In the genomic region with DNA sequence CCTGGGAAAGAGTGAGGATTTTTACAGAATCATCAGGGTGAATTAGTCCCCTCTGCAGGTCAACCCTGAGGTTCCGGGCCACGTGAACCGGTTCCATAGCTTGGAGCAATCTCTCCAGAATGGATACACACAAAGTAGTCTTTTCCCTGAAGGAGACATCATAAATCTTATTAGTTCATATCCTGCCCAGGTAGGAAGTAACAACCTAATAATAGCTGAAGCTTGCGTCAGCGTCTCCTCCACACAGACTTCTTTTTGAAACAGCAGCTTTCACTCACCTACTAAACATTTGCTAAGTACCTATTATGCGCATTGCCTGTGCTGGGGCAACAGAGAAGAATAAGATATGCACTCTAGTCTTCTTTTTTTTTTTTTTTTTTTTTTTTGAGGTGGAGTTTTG, we compare ENCODE assay signal across 18 cellular contexts. TPM values are rescaled to one million over a fixed set of nuclear protein-coding genes. Genes with fewer than 3 reads are reported as not detected.
DNase-seq lines count a peak whose midpoint lies in the region; ATAC-seq and TF ChIP-seq lines count a peak whose summit lies in the region.
"Had no signal": no experiment of that assay in that cellular context is flagged by ENCODE, and none has a peak within 500 bp of the region (broad histone marks: within the 10 kb centered on the region; RNA-seq: fewer than 3 reads in every experiment).

No MANE protein-coding gene starts in this region.

- H3K4me1 ChIP-seq in colonic mucosa, result no peaks in the 10 kb centered on the region
- H3K4me1 ChIP-seq: BLaER1 had no signal

- no peak overlapping the region for H3K9ac ChIP-seq in colonic mucosa (ENCODE audit: low read depth in 2 of 2, low read length in 2 of 2)
- H3K9ac ChIP-seq: BLaER1, GM23248, KMS-11 had no signal

- H3K36me3 ChIP-seq in colonic mucosa, result peaks cover 12% of the 10 kb centered on the region
- H3K36me3 ChIP-seq: BLaER1, HAP-1 had no signal

- H3K4me3 ChIP-seq in colonic mucosa, result no peak overlapping the region
- H3K4me3 ChIP-seq: BLaER1, GM23248, HAP-1 had no signal

- peaks cover 16% of the 10 kb centered on the region for H3K4me1 Mint-ChIP-seq in activated naive CD8-positive, alpha-beta T cell (ENCODE audit: low read depth)
- peaks cover 19% of the 10 kb centered on the region for H3K4me1 Mint-ChIP-seq in activated naive CD8-positive, alpha-beta T cell treated with anti-CD3 and anti-CD28 coated beads for 36 hours

- peak overlapping the region; percentile 28 for H3K27ac Mint-ChIP-seq in activated naive CD8-positive, alpha-beta T cell
- H3K27ac Mint-ChIP-seq in activated naive CD8-positive, alpha-beta T cell treated with anti-CD3 and anti-CD28 coated beads for 36 hours, result no peak overlapping the region
- H3K27ac Mint-ChIP-seq: HFFc6, IgD-negative memory B cell had no signal

- peaks cover 25% of the 10 kb centered on the region for H3K36me3 Mint-ChIP-seq in activated naive CD8-positive, alpha-beta T cell
- peaks cover 46% of the 10 kb centered on the region for H3K36me3 Mint-ChIP-seq in activated naive CD8-positive, alpha-beta T cell treated with anti-CD3 and anti-CD28 coated beads for 36 hours
- H3K36me3 Mint-ChIP-seq: IgD-negative memory B cell had no signal

- intact Hi-C loops in colonic mucosa (cut with DNase I) (no loop called here), sciatic nerve (cut with DNase I) (no loop called here)

- H3K4me3 Mint-ChIP-seq in activated naive CD8-positive, alpha-beta T cell, result no peak overlapping the region
- no peak overlapping the region for H3K4me3 Mint-ChIP-seq in activated naive CD8-positive, alpha-beta T cell treated with anti-CD3 and anti-CD28 coated beads for 36 hours
- H3K4me3 Mint-ChIP-seq: CD4-positive, CD25-positive, alpha-beta regulatory T cell; HFFc6; IgD-negative memory B cell had no signal

- H3K9me3 Mint-ChIP-seq in activated naive CD8-positive, alpha-beta T cell (ENCODE audit: low read depth), result no peaks in the 10 kb centered on the region
- H3K9me3 Mint-ChIP-seq in activated naive CD8-positive, alpha-beta T cell treated with anti-CD3 and anti-CD28 coated beads for 36 hours, result no peaks in the 10 kb centered on the region
- H3K9me3 Mint-ChIP-seq: CD4-positive, CD25-positive, alpha-beta regulatory T cell; HFFc6; IgD-negative memory B cell had no signal

- H3K27ac ChIP-seq in VCaP (peak overlapping the region; percentile 76), epithelial cell of prostate (peak overlapping the region; percentile 53), colonic mucosa (no peak overlapping the region)
- H3K27ac ChIP-seq: BLaER1, GM23248, KMS-11 had no signal

- no peak for DNase-seq in activated naive CD8-positive, alpha-beta T cell treated with anti-CD3 and anti-CD28 coated beads for 36 hours
- no peak for DNase-seq in epithelial cell of prostate (ENCODE audit: low read depth, low spot score)
- DNase-seq in colonic mucosa, result no peak
- DNase-seq in T-helper 9 cell, result no peak
- DNase-seq in sciatic nerve (ENCODE audit: low spot score), result no peak
- DNase-seq: 8988T; AML-193; CD4-positive, CD25-positive, alpha-beta regulatory T cell; DMS 273 treated with DMSO at 0.1 percent for 48 hours; GM23248; HFFc6 had no signal

- ATAC-seq in GM18511 (IDR thresholded peaks at IDR 0.05; ENCODE audit: unreplicated experiment) (no peak), sciatic nerve (no peak)

- no peaks in the 10 kb centered on the region for H3K27me3 ChIP-seq in colonic mucosa
- H3K27me3 ChIP-seq: BLaER1 had no signal

- H3K9me3 ChIP-seq in colonic mucosa, result no peaks in the 10 kb centered on the region
- H3K9me3 ChIP-seq: BLaER1, HAP-1 had no signal

- no peaks in the 10 kb centered on the region for H3K27me3 Mint-ChIP-seq in activated naive CD8-positive, alpha-beta T cell
- no peaks in the 10 kb centered on the region for H3K27me3 Mint-ChIP-seq in activated naive CD8-positive, alpha-beta T cell treated with anti-CD3 and anti-CD28 coated beads for 36 hours
- H3K27me3 Mint-ChIP-seq: CD4-positive, CD25-positive, alpha-beta regulatory T cell; IgD-negative memory B cell had no signal

- TF ChIP-seq CTCF in VCaP (conservative IDR thresholded peaks at IDR 0.05) (no peak), colonic mucosa (IDR thresholded peaks at IDR 0.05) (no peak)

RNA-seq across cellular contexts. Expression of gene PSMD5, which starts 9.4 kb away (rescaled TPM):
- 10 to 100 TPM; 69.0 to 69.3 TPM for total RNA-seq in activated naive CD8-positive, alpha-beta T cell treated with anti-CD3 and anti-CD28 coated beads for 36 hours
- total RNA-seq in colonic mucosa (10 to 100 TPM; 33.2 to 60.2 TPM), sciatic nerve (39.0 TPM)

RNA-seq across cellular contexts. Expression of gene FBXW2, which starts 40.1 kb away (rescaled TPM):
- 10 to 100 TPM; 71.4 to 72.5 TPM for total RNA-seq in activated naive CD8-positive, alpha-beta T cell treated with anti-CD3 and anti-CD28 coated beads for 36 hours
- total RNA-seq in colonic mucosa, result 10 to 100 TPM; 52.1 to 53.5 TPM
- total RNA-seq in sciatic nerve, result 65.5 TPM

RNA-seq across cellular contexts. Expression of gene PHF19, which starts 43.7 kb away (rescaled TPM):
- total RNA-seq in activated naive CD8-positive, alpha-beta T cell treated with anti-CD3 and anti-CD28 coated beads for 36 hours, result 100 to 1,000 TPM; 216 to 226 TPM
- total RNA-seq in colonic mucosa (10 to 100 TPM; 23.8 to 50.3 TPM), sciatic nerve (29.3 TPM)
